10 cellular contexts compared by ENCODE assay signal in genomic region chr3:136802481-136802996, GRCh38. TPM values are rescaled to one million over a fixed set of nuclear protein-coding genes. Genes with fewer than 3 reads are reported as not detected.
DNase-seq lines count a peak whose midpoint lies in the region; ATAC-seq, FAIRE-seq and TF ChIP-seq lines count a peak whose summit lies in the region.
"Had no signal": no experiment of that assay in that cellular context is flagged by ENCODE, and none has a peak within 500 bp of the region (broad histone marks: within the 10 kb centered on the region; RNA-seq: fewer than 3 reads in every experiment).

No MANE protein-coding gene starts in this region.

- peak; percentile 80 for DNase-seq in DMS79 treated with DMSO at 0.1 percent for 48 hours (lab: John Stamatoyannopoulos, UW)
- peak; percentile 94 for DNase-seq in NCI-H146 treated with DMSO at 0.1 percent for 48 hours (lab: John Stamatoyannopoulos, UW; ENCODE audit: unreplicated experiment)
- peak; percentile 52 for DNase-seq in bronchial epithelial cell (ENCODE audit: low read depth)
- peak; percentile 58 for DNase-seq in middle frontal gyrus (ENCODE audit: extremely low spot score, low spot score)
- no peak for DNase-seq in NCI-H526 treated with DMSO at 0.1 percent for 48 hours (lab: John Stamatoyannopoulos, UW)
- no peak for DNase-seq in OCI-M1 (lab: John Stamatoyannopoulos, UW)
- DNase-seq in stimulated activated effector memory CD8-positive, alpha-beta T cell treated with anti-CD3 and anti-CD28 coated beads, Interleukin-12 subunit alpha, Interleukin-12 subunit beta, amount 100 ng/mL, for 72 hours (ENCODE audit: low spot score in 2 of 2) = no peak
- DNase-seq: activated CD4-positive, alpha-beta T cell treated with anti-CD3 and anti-CD28 coated beads for 4 hours; stimulated activated CD4-positive, alpha-beta T cell treated with anti-CD3 and anti-CD28 coated beads, Interleukin-2, amount 100 ng/mL, for 24 hours had no signal

- ATAC-seq in stimulated activated effector memory CD8-positive, alpha-beta T cell treated with anti-CD3 and anti-CD28 coated beads, Interleukin-12 subunit alpha, Interleukin-12 subunit beta, amount 100 ng/mL, for 72 hours = no peak
- ATAC-seq in HG03520 (IDR thresholded peaks at IDR 0.05; ENCODE audit: unreplicated experiment) = no peak

- H3K4me1 Mint-ChIP-seq in stimulated activated effector memory CD8-positive, alpha-beta T cell treated with anti-CD3 and anti-CD28 coated beads, Interleukin-12 subunit alpha, Interleukin-12 subunit beta, amount 100 ng/mL, for 72 hours = peaks cover 8% of the 10 kb centered on the region

- H3K27me3 ChIP-seq in bronchial epithelial cell (ENCODE audit: control insufficient read depth, insufficient read depth, low read length) = no peaks in the 10 kb centered on the region

- no peak for TF ChIP-seq CTCF in bronchial epithelial cell (IDR thresholded peaks at IDR 0.05; ENCODE audit: insufficient read depth, low read length, severe bottlenecking)

- no peaks in the 10 kb centered on the region for H3K36me3 ChIP-seq in bronchial epithelial cell (ENCODE audit: control insufficient read depth, insufficient read depth, low read length)

- FAIRE-seq in bronchial epithelial cell (lab: Jason Lieb, UNC) = no peak

- no peak overlapping the region for H3K27ac Mint-ChIP-seq in stimulated activated effector memory CD8-positive, alpha-beta T cell treated with anti-CD3 and anti-CD28 coated beads, Interleukin-12 subunit alpha, Interleukin-12 subunit beta, amount 100 ng/mL, for 72 hours

- no peak overlapping the region for H3K4me3 ChIP-seq in bronchial epithelial cell (ENCODE audit: low read depth, low read length)

- H3K36me3 Mint-ChIP-seq in stimulated activated effector memory CD8-positive, alpha-beta T cell treated with anti-CD3 and anti-CD28 coated beads, Interleukin-12 subunit alpha, Interleukin-12 subunit beta, amount 100 ng/mL, for 72 hours = no peaks in the 10 kb centered on the region

- no peaks in the 10 kb centered on the region for H3K9me3 Mint-ChIP-seq in stimulated activated effector memory CD8-positive, alpha-beta T cell treated with anti-CD3 and anti-CD28 coated beads, Interleukin-12 subunit alpha, Interleukin-12 subunit beta, amount 100 ng/mL, for 72 hours

- H3K4me3 Mint-ChIP-seq in stimulated activated effector memory CD8-positive, alpha-beta T cell treated with anti-CD3 and anti-CD28 coated beads, Interleukin-12 subunit alpha, Interleukin-12 subunit beta, amount 100 ng/mL, for 72 hours = no peak overlapping the region

RNA-seq across cellular contexts. Expression of gene SLC35G2, which starts 16.4 kb away (rescaled TPM):
- 2.1 and 2.9 TPM in 2 replicates for total RNA-seq in bronchial epithelial cell

RNA-seq across cellular contexts. Expression of gene STAG1, which starts 50.4 kb away (rescaled TPM):
- 20.9 and 26.3 TPM in 2 replicates for total RNA-seq in bronchial epithelial cell

RNA-seq across cellular contexts. Expression of gene NCK1, which starts 59.5 kb away (rescaled TPM):
- 74.4 and 81.6 TPM in 2 replicates for total RNA-seq in bronchial epithelial cell

Comparison
In these comparisons a context has a peak if more than half of its experiments do, and no peak if none do; other contexts are left out.
1. DNase-seq: peak in DMS79 treated with DMSO at 0.1 percent for 48 hours (single experiment), NCI-H146 treated with DMSO at 0.1 percent for 48 hours (single experiment), bronchial epithelial cell (single experiment) and middle frontal gyrus (single experiment); none in NCI-H526 treated with DMSO at 0.1 percent for 48 hours (single experiment), OCI-M1 (single experiment) and stimulated activated effector memory CD8-positive, alpha-beta T cell treated with anti-CD3 and anti-CD28 coated beads, Interleukin-12 subunit alpha, Interleukin-12 subunit beta, amount 100 ng/mL, for 72 hours (0 of 2).